In genomic region chr3:75393288-75393694, GRCh38 we compare ENCODE assay signal across 2 cellular contexts.
TF ChIP-seq lines count a peak whose summit lies in the region.
"Not testable (repeated sequence)": the region's sequence is repeated elsewhere in the genome, so short reads cannot be mapped to it uniquely, and the experiment has no call there.

No MANE protein-coding gene starts in this region.

TF ChIP-seq in HEK293, 187 proteins besides CTCF, POLR2A, EP300 and RAD21 (continued from another document):
- TF ChIP-seq FEZF1 (tag by site-specific recombination; IDR thresholded peaks at IDR 0.05) (0 out of 2 replicates have a peak, but pooled peaks have one; percentile 35), WT1 (tag by site-specific recombination; IDR thresholded peaks at IDR 0.05) (peak; percentile 55)

TF ChIP-seq in K562, 482 proteins besides CTCF, POLR2A, EP300 and RAD21 (continued from another document):
- TF ChIP-seq NCOR1 (IDR thresholded peaks at IDR 0.05) (peak; percentile 82), ATF7 (IDR thresholded peaks at IDR 0.05) (peak; percentile 21; the same call in 1 of the 2 replicates), PBX2 (tag; conservative IDR thresholded peaks at IDR 0.05; ENCODE audit: low read depth) (0 out of 2 replicates have a peak, but pooled peaks have one; percentile 20), GATA2 (CRISPR knock-in tag; IDR thresholded peaks at IDR 0.05) (peak; percentile 82), DMBX1 (CRISPR knock-in tag; IDR thresholded peaks at IDR 0.05; ENCODE audit: borderline replicate concordance) (0 out of 2 replicates have a peak, but pooled peaks have one; percentile 18), HDAC2 (IDR thresholded peaks at IDR 0.05) (0 out of 2 replicates have a peak, but pooled peaks have one; percentile 25), KDM1A (IDR thresholded peaks at IDR 0.05) (peak; percentile 36 to 40; a peak in 2 of 4 replicates), PHB2 (IDR thresholded peaks at IDR 0.05; ENCODE audit: low read depth) (peak; percentile 53; the same call in 1 of the 2 replicates), TEAD4 (IDR thresholded peaks at IDR 0.05; ENCODE audit: low read length) (peak; percentile 71), MEIS2 (IDR thresholded peaks at IDR 0.05; ENCODE audit: partially characterized antibody) (peak; percentile 24), NRF1 (conservative IDR thresholded peaks at IDR 0.05 in 1 of 2, IDR thresholded peaks at IDR 0.05 in 1 of 2) (0 out of 4 replicates have a peak, but pooled peaks of 1 of the 2 experiments have one; percentile 19), SMARCE1 (IDR thresholded peaks at IDR 0.05) (0 out of 2 replicates have a peak, but pooled peaks have one; percentile 25), CBFA2T2 (conservative IDR thresholded peaks at IDR 0.05) (peak; percentile 92), LCOR (CRISPR knock-in tag; IDR thresholded peaks at IDR 0.05) (0 out of 2 replicates have a peak, but pooled peaks have one; percentile 45), TCF3 (CRISPR knock-in tag; IDR thresholded peaks at IDR 0.05) (peak; percentile 92), SRF (CRISPR knock-in tag; IDR thresholded peaks at IDR 0.05) (peak in 1 of 2 experiments; percentile 92; a peak in 2 of 4 replicates), HMBOX1 (IDR thresholded peaks at IDR 0.05) (peak; percentile 48; the same call in 1 of the 2 replicates), TRIM24 (IDR thresholded peaks at IDR 0.05) (peak; percentile 72 to 74; a peak in 3 of 4 replicates), CBFA2T3 (IDR thresholded peaks at IDR 0.05) (peak; percentile 93), MNT (conservative IDR thresholded peaks at IDR 0.05) (peak in 1 of 2 experiments; percentile 65; a peak in 2 of 4 replicates), MYNN (IDR thresholded peaks at IDR 0.05) (peak; percentile 26; the same call in 1 of the 2 replicates), NFIC (IDR thresholded peaks at IDR 0.05) (peak; percentile 75), NR4A1 (tag; IDR thresholded peaks at IDR 0.05) (peak; percentile 9; the same call in 1 of the 2 replicates), DPF2 (IDR thresholded peaks at IDR 0.05) (peak; percentile 44; the same call in 1 of the 2 replicates), SMAD4 (CRISPR knock-in tag; conservative IDR thresholded peaks at IDR 0.05) (peak; percentile 65), MTA2 (IDR thresholded peaks at IDR 0.05; ENCODE audit: low read depth) (peak; percentile 79), SMARCA4 (IDR thresholded peaks at IDR 0.05) (peak; percentile 62), ZEB2 (IDR thresholded peaks at IDR 0.05) (peak; percentile 82), CTBP1 (IDR thresholded peaks at IDR 0.05; ENCODE audit: borderline replicate concordance) (peak; percentile 69; the same call in 1 of the 2 replicates), ARID1B (IDR thresholded peaks at IDR 0.05) (peak; percentile 87), TFAP4 (CRISPR knock-in tag; IDR thresholded peaks at IDR 0.05; ENCODE audit: borderline replicate concordance) (peak; percentile 34; the same call in 1 of the 2 replicates), STAT5A (IDR thresholded peaks at IDR 0.05; ENCODE audit: borderline replicate concordance, low read length) (peak; percentile 44; the same call in 1 of the 2 replicates)
- not testable (repeated sequence) for TF ChIP-seq PBX2 (CRISPR knock-in tag; IDR thresholded peaks at IDR 0.05; ENCODE audit: low read depth); TEAD4 (CRISPR knock-in tag; IDR thresholded peaks at IDR 0.05; ENCODE audit: borderline replicate concordance); MYNN (CRISPR knock-in tag; IDR thresholded peaks at IDR 0.05); NR4A1 (CRISPR knock-in tag; IDR thresholded peaks at IDR 0.05)
